Comparison of ENCODE assay signal across 10 cellular contexts in genomic region chr5:150144211-150144801, GRCh38. TPM values are rescaled to one million over a fixed set of nuclear protein-coding genes. Genes with fewer than 3 reads are reported as not detected.
A peak's percentile ranks its signal among the peaks of the same experiment; 100 is the strongest.
DNase-seq lines count a peak whose midpoint lies in the region; ATAC-seq and TF ChIP-seq lines count a peak whose summit lies in the region.
"Had no signal": no experiment of that assay in that cellular context is flagged by ENCODE, and none has a peak within 500 bp of the region (broad histone marks: within the 10 kb centered on the region; RNA-seq: fewer than 3 reads in every experiment).

No MANE protein-coding gene starts in this region.

- H4K20me1 ChIP-seq in neural progenitor cell (ENCODE audit: low read depth), result no peaks in the 10 kb centered on the region

- no peaks in the 10 kb centered on the region for H3K79me2 ChIP-seq in neural progenitor cell (ENCODE audit: low read depth)

- no peaks in the 10 kb centered on the region for H3K27me3 ChIP-seq in neural progenitor cell
- no peaks in the 10 kb centered on the region for H3K27me3 ChIP-seq in aorta (ENCODE audit: control insufficient read depth in 1 of 2, insufficient read depth in 2 of 2, low read length in 1 of 2)

- H3K9me3 ChIP-seq in neural progenitor cell (ENCODE audit: low read depth) (no peaks in the 10 kb centered on the region), aorta (ENCODE audit: control insufficient read depth, low read length) (no peaks in the 10 kb centered on the region)

- peaks cover 7% of the 10 kb centered on the region for H3F3A ChIP-seq in neural progenitor cell (ENCODE audit: low read depth)

- peak overlapping the region; percentile 69 for H3K27ac Mint-ChIP-seq in neural progenitor cell

- peak overlapping the region; percentile 41 for H3K4me3 ChIP-seq in fibroblast of the aortic adventitia (ENCODE audit: low read depth, low read length)
- no peak overlapping the region for H3K4me3 ChIP-seq in neural progenitor cell
- no peak overlapping the region for H3K4me3 ChIP-seq in aorta (ENCODE audit: low read length in 2 of 2)

- no peak overlapping the region for H3K4me3 Mint-ChIP-seq in neural progenitor cell

- TF ChIP-seq CTCF in fibroblast of the aortic adventitia (IDR thresholded peaks at IDR 0.05; ENCODE audit: insufficient read depth, low read length), result no peak
- no peak for TF ChIP-seq CTCF in neural progenitor cell (IDR thresholded peaks at IDR 0.05)

- peaks cover 38% of the 10 kb centered on the region for H3K4me1 ChIP-seq in neural progenitor cell
- H3K4me1 ChIP-seq in aorta (ENCODE audit: control insufficient read depth in 1 of 2, insufficient read depth in 2 of 2, low read length in 2 of 2), result peaks cover 0 to 3% of the 10 kb centered on the region in 2 donors

- peaks cover 3% of the 10 kb centered on the region for H3K27me3 Mint-ChIP-seq in neural progenitor cell (ENCODE audit: insufficient read depth, low read depth)

- DNase-seq in Right ventricle myocardium inferior (ENCODE audit: missing footprints), result peak; percentile 88
- DNase-seq in cardiac septum (ENCODE audit: low spot score), result no peak
- peak; percentile 96 for DNase-seq in fibroblast of the aortic adventitia (ENCODE audit: low read depth)
- DNase-seq in neural progenitor cell (ENCODE audit: low spot score), result no peak
- peak; percentile 75 to 88 for DNase-seq in aorta
- no peak for DNase-seq in NOMO-1 treated with dmso at 0.1 percent for 144 hours (lab: John Stamatoyannopoulos, UW; ENCODE audit: unreplicated experiment)
- no peak for DNase-seq in T-helper 9 cell
- DNase-seq: immature natural killer cell had no signal

- H3K36me3 ChIP-seq in neural progenitor cell, result no peaks in the 10 kb centered on the region
- no peaks in the 10 kb centered on the region for H3K36me3 ChIP-seq in aorta (ENCODE audit: control insufficient read depth in 1 of 2, insufficient read depth in 2 of 2, low read length in 1 of 2)

- ATAC-seq in Right ventricle myocardium inferior, result peak; percentile 76
- peak; percentile 53 for ATAC-seq in aorta (ENCODE audit: low FRiP score)
- ATAC-seq in GM19455 (IDR thresholded peaks at IDR 0.05; ENCODE audit: unreplicated experiment), result no peak

- no peaks in the 10 kb centered on the region for H3K9me3 Mint-ChIP-seq in neural progenitor cell
- H3K9me3 Mint-ChIP-seq: immature natural killer cell had no signal

- WGBS in aorta, 2 donors, result 5 to 7% methylated on average over 14 of the region's 14 CpGs

- peaks cover 2% of the 10 kb centered on the region for H3K36me3 Mint-ChIP-seq in neural progenitor cell

- peak overlapping the region; percentile 15 for H2AFZ ChIP-seq in neural progenitor cell (replicated peaks)

- H3K27ac ChIP-seq in neural progenitor cell (no peak overlapping the region), aorta (ENCODE audit: low read depth in 1 of 2, low read length in 2 of 2) (peak overlapping the region; percentile 64 to 87)

- H3K9ac ChIP-seq in neural progenitor cell, result no peak overlapping the region

- H3K4me2 ChIP-seq in neural progenitor cell, result peak overlapping the region; percentile 30

- intact Hi-C loops in Right ventricle myocardium inferior (cut with DNase I), result no loop called here
- intact Hi-C loops in cardiac septum (cut with DNase I), result no loop called here
- intact Hi-C loops in aorta (cut with DNase I), result no loop called here

- peaks cover 65% of the 10 kb centered on the region for H3K4me1 Mint-ChIP-seq in neural progenitor cell

RNA-seq across cellular contexts. Expression of gene PDGFRB, which starts 11.3 kb away (rescaled TPM):
- total RNA-seq in Right ventricle myocardium inferior (57.2 TPM), cardiac septum (54.6 TPM), fibroblast of the aortic adventitia (ENCODE audit: low replicate concordance) (111 and 180 TPM in 2 replicates), neural progenitor cell (ENCODE audit: low replicate concordance) (8.9 and 16.6 TPM in 2 replicates), aorta (100 to 1,000 TPM; 217 to 360 TPM)
- polyA plus RNA-seq in aorta, result 100 to 1,000 TPM in 1 of 2 donors, 10 to 100 TPM in 1; 44.0 to 353 TPM

RNA-seq across cellular contexts. Expression of gene CDX1, which starts 22.3 kb away (rescaled TPM):
- total RNA-seq in Right ventricle myocardium inferior (not detected), cardiac septum (0.16 TPM), fibroblast of the aortic adventitia (ENCODE audit: low replicate concordance) (0.18 and 0.65 TPM in 2 replicates), neural progenitor cell (ENCODE audit: low replicate concordance) (not detected in 2 replicates), aorta (not detected)
- 10 to 100 TPM in 1 of 2 donors, under 1 TPM in 1; 0.69 to 30.2 TPM for polyA plus RNA-seq in aorta
- total RNA-seq: M059J had no signal
- polyA plus RNA-seq: immature natural killer cell had no signal

RNA-seq across cellular contexts. Expression of gene SLC6A7, which starts 45.6 kb away (rescaled TPM):
- not detected for total RNA-seq in Right ventricle myocardium inferior
- not detected for total RNA-seq in cardiac septum
- total RNA-seq in fibroblast of the aortic adventitia (ENCODE audit: low replicate concordance), result not detected in 2 replicates
- total RNA-seq in neural progenitor cell (ENCODE audit: low replicate concordance), result not detected in 2 replicates
- not detected for total RNA-seq in aorta
- polyA plus RNA-seq in aorta, result under 1 TPM; 0.25 to 0.41 TPM
- total RNA-seq: M059J had no signal
- polyA plus RNA-seq: immature natural killer cell had no signal

RNA-seq across cellular contexts. Expression of gene CSF1R, which starts 58.0 kb away (rescaled TPM):
- total RNA-seq in Right ventricle myocardium inferior (21.9 TPM), cardiac septum (11.9 TPM), fibroblast of the aortic adventitia (ENCODE audit: low replicate concordance) (under 0.01 and 0.16 TPM in 2 replicates), neural progenitor cell (ENCODE audit: low replicate concordance) (not detected in 2 replicates), aorta (100 to 1,000 TPM in 1 of 2 donors, 10 to 100 TPM in 1; 35.3 to 125 TPM)
- 10 to 100 TPM in 1 of 2 donors, 1 to 10 TPM in 1; 3.4 to 15.0 TPM for polyA plus RNA-seq in aorta

Comparison
In these comparisons a context has a peak if more than half of its experiments do, and no peak if none do; other contexts are left out.
1. DNase-seq: peak in Right ventricle myocardium inferior (single experiment), fibroblast of the aortic adventitia (single experiment) and aorta (2 of 2); none in cardiac septum (single experiment), neural progenitor cell (single experiment), NOMO-1 treated with dmso at 0.1 percent for 144 hours (single experiment) and T-helper 9 cell (single experiment).